ENCODE assay signal across 8 cellular contexts in the genomic region with DNA sequence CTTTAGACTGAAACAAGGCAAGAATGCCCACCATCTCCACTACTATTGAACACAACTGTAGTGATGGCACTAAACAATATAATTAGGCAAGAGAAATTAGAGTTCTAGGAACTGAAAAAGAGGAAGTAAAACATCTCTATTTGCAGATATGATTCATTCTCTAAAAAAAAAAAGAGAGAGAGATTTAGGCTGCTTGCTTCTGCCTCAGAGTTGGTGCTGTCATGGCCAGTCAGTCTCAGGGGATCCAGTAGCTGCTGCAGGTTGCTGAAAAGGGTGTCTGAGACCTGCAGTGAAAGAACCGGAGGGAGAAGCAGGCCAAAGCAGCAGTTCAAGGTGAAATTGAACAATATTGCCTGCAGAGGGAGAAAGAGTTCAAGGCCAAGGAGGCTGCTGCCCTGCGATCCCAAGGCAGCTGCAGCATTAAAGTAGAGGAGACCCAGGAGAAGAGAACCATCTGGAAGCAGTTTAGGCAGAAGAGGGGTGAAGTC.
DNase-seq lines count a peak whose midpoint lies in the region; ATAC-seq and TF ChIP-seq lines count a peak whose summit lies in the region.

No MANE protein-coding gene starts in this region.

- H3T11ph ChIP-seq in H9 (ENCODE audit: low read length) = no peak overlapping the region

- no peak overlapping the region for H3K56ac ChIP-seq in H9 (ENCODE audit: insufficient read length, low read depth, low read length)

- H3K79me2 ChIP-seq in H9 (ENCODE audit: insufficient read depth, low read length) (no peaks in the 10 kb centered on the region), smooth muscle cell (ENCODE audit: low read depth) (no peaks in the 10 kb centered on the region)

- H4K91ac ChIP-seq in H9 (ENCODE audit: insufficient read length, low read depth, low read length) = no peak overlapping the region

- H2BK5ac ChIP-seq in H9 (ENCODE audit: insufficient read length, low read length) = no peak overlapping the region

- H2AK5ac ChIP-seq in H9 (ENCODE audit: insufficient read length, low read length) = no peak overlapping the region

- H2BK20ac ChIP-seq in H9 (ENCODE audit: low read depth, low read length, poor library complexity, severe bottlenecking) = no peak overlapping the region

- TF ChIP-seq CTCF in H9 (conservative IDR thresholded peaks at IDR 0.05) = peak; percentile 62
- peak; percentile 28; the same call in 1 of the 2 replicates for TF ChIP-seq CTCF in LNCAP (IDR thresholded peaks at IDR 0.05)
- TF ChIP-seq CTCF in smooth muscle cell (IDR thresholded peaks at IDR 0.05; ENCODE audit: borderline replicate concordance, insufficient read depth, poor library complexity, severe bottlenecking) = no peak
- TF ChIP-seq CTCF in CD8-positive, alpha-beta T cell (IDR thresholded peaks at IDR 0.05) = no peak

- no peak overlapping the region for H2BK120ac ChIP-seq in H9 (ENCODE audit: low read depth, low read length, poor library complexity, severe bottlenecking)

- H4K20me1 ChIP-seq in H9 (ENCODE audit: control insufficient read depth, insufficient read depth, insufficient read length) (no peaks in the 10 kb centered on the region), smooth muscle cell (ENCODE audit: low read depth) (peaks cover 7% of the 10 kb centered on the region)

- peaks cover 29% of the 10 kb centered on the region for H3K36me3 ChIP-seq in smooth muscle cell (ENCODE audit: low read depth)
- H3K36me3 ChIP-seq in CD8-positive, alpha-beta T cell (ENCODE audit: insufficient read depth, low read length) = no peaks in the 10 kb centered on the region

- H4K8ac ChIP-seq in H9 (replicated peaks; ENCODE audit: insufficient read length, low read depth, low read length) = no peak overlapping the region

- H3F3A ChIP-seq in smooth muscle cell (ENCODE audit: low read depth) = no peaks in the 10 kb centered on the region

- ATAC-seq in GM18502 (IDR thresholded peaks at IDR 0.05; ENCODE audit: poor library complexity, unreplicated experiment) = peak; percentile 99
- ATAC-seq in CD8-positive, alpha-beta T cell = no peak

- DNase-seq in H9 = peak; percentile 52
- no peak for DNase-seq in smooth muscle cell (lab: John Stamatoyannopoulos, UW; ENCODE audit: unreplicated experiment)
- DNase-seq in CD8-positive, alpha-beta T cell = no peak
- no peak for DNase-seq in NCI-H748 treated with DMSO at 0.1 percent for 48 hours (lab: John Stamatoyannopoulos, UW)
- no peak for DNase-seq in cerebellum (ENCODE audit: low spot score)

- no peak overlapping the region for H3K4ac ChIP-seq in H9 (ENCODE audit: low read depth, low read length)

- no peaks in the 10 kb centered on the region for H3K27me3 ChIP-seq in H9 (ENCODE audit: insufficient read depth, low read length)
- H3K27me3 ChIP-seq in smooth muscle cell (ENCODE audit: low read depth) = no peaks in the 10 kb centered on the region
- H3K27me3 ChIP-seq in CD8-positive, alpha-beta T cell (ENCODE audit: insufficient read depth, low read length) = no peaks in the 10 kb centered on the region

- peak overlapping the region in 2 of 3 experiments; percentile 76 to 85; a peak in 3 of 7 replicates for H3K27ac Mint-ChIP-seq in H9
- H3K27ac Mint-ChIP-seq in dendritic cell treated with granulocyte-macrophage colony-stimulating factor and Interleukin-4, amounts not matched to agents 40 ng/mL and 50 ng/mL, for 4 days = peak overlapping the region; percentile 83
- no peak overlapping the region for H3K27ac Mint-ChIP-seq in CD8-positive, alpha-beta T cell

- no peak overlapping the region for H3K18ac ChIP-seq in H9 (ENCODE audit: insufficient read length, low read depth, low read length)

- no peak overlapping the region for H2AFZ ChIP-seq in H9 (ENCODE audit: low read length)
- no peak overlapping the region for H2AFZ ChIP-seq in smooth muscle cell (ENCODE audit: low read depth)

- intact Hi-C loops in dendritic cell treated with granulocyte-macrophage colony-stimulating factor and Interleukin-4, amounts not matched to agents 40 ng/mL and 50 ng/mL, for 4 days (cut with micrococcal nuclease) = loop anchor here (5.0 kb wide), 2 partner anchors 45 to 140 kb away; a partner anchor contains a TSS
- intact Hi-C loops in CD8-positive, alpha-beta T cell (cut with DNase I, micrococcal nuclease) = no loop called here

- H3K79me1 ChIP-seq in H9 (ENCODE audit: insufficient read depth, low read depth, low read length, poor library complexity, severe bottlenecking) = no peaks in the 10 kb centered on the region

- H3K4me3 Mint-ChIP-seq in H9 = no peak overlapping the region
- peak overlapping the region; percentile 66 for H3K4me3 Mint-ChIP-seq in dendritic cell treated with granulocyte-macrophage colony-stimulating factor and Interleukin-4, amounts not matched to agents 40 ng/mL and 50 ng/mL, for 4 days
- H3K4me3 Mint-ChIP-seq in CD8-positive, alpha-beta T cell = no peak overlapping the region

- WGBS in H9 (ENCODE audit: extremely low coverage, insufficient read length, low lambda C conversion rate) = no CpG with 5 or more reads among the region's 2 CpGs
- 78% methylated on average over 2 of the region's 2 CpGs for WGBS in smooth muscle cell (ENCODE audit: low lambda C conversion rate)

- H3K9ac ChIP-seq in H9 (ENCODE audit: extremely low read depth, insufficient read length, low read length) (no peak overlapping the region), smooth muscle cell (ENCODE audit: low read depth) (no peak overlapping the region)

- no peak overlapping the region for H4K5ac ChIP-seq in H9 (ENCODE audit: insufficient read length, low read depth, low read length)

- peaks cover 14 to 16% (median 15%) of the 10 kb centered on the region in 3 experiments; a peak in 6 of 7 replicates for H3K36me3 Mint-ChIP-seq in H9 (ENCODE audit: insufficient read depth in 1 of 3, low read depth in 3 of 3)
- peaks cover 47% of the 10 kb centered on the region for H3K36me3 Mint-ChIP-seq in dendritic cell treated with granulocyte-macrophage colony-stimulating factor and Interleukin-4, amounts not matched to agents 40 ng/mL and 50 ng/mL, for 4 days (ENCODE audit: low read depth)
- H3K36me3 Mint-ChIP-seq in CD8-positive, alpha-beta T cell = peaks cover 60% of the 10 kb centered on the region

- POLR2A ChIA-PET in CD8-positive, alpha-beta T cell (lab: Charles Lee) = no interaction called here

- H3K27ac ChIP-seq in H9 (ENCODE audit: insufficient read length, low read depth, low read length) = no peak overlapping the region
- H3K27ac ChIP-seq in smooth muscle cell (ENCODE audit: low read depth) = no peak overlapping the region
- no peak overlapping the region for H3K27ac ChIP-seq in CD8-positive, alpha-beta T cell (ENCODE audit: low read depth, low read length)

- H3K23me2 ChIP-seq in H9 (ENCODE audit: insufficient read length, low read depth, low read length, poor library complexity, severe bottlenecking) = no peaks in the 10 kb centered on the region

- no peak overlapping the region for H3K14ac ChIP-seq in H9 (ENCODE audit: insufficient read depth, low read length)

- no peak overlapping the region for H3K4me3 ChIP-seq in smooth muscle cell
- no peak overlapping the region for H3K4me3 ChIP-seq in CD8-positive, alpha-beta T cell (ENCODE audit: low read depth, low read length)

- peaks cover 6 to 9% of the 10 kb centered on the region in 2 experiments for H3K4me1 Mint-ChIP-seq in H9
- peaks cover 28% of the 10 kb centered on the region for H3K4me1 Mint-ChIP-seq in dendritic cell treated with granulocyte-macrophage colony-stimulating factor and Interleukin-4, amounts not matched to agents 40 ng/mL and 50 ng/mL, for 4 days (ENCODE audit: low read depth)
- H3K4me1 Mint-ChIP-seq in CD8-positive, alpha-beta T cell (ENCODE audit: low read depth) = peaks cover 2% of the 10 kb centered on the region

- H3K23ac ChIP-seq in H9 (ENCODE audit: insufficient read length, low read depth, low read length) = no peak overlapping the region

- no peak overlapping the region for H2BK12ac ChIP-seq in H9 (ENCODE audit: insufficient read length, low read depth, low read length)

- H2BK15ac ChIP-seq in H9 (ENCODE audit: low read depth, low read length) = no peak overlapping the region

- no peaks in the 10 kb centered on the region for H3K9me3 ChIP-seq in H9 (ENCODE audit: control insufficient read depth, low read depth, low read length)
- H3K9me3 ChIP-seq in smooth muscle cell (replicated peaks; ENCODE audit: low read depth) = peaks cover 15% of the 10 kb centered on the region
- H3K9me3 ChIP-seq in CD8-positive, alpha-beta T cell (ENCODE audit: low read length) = no peaks in the 10 kb centered on the region

- peaks cover 2 to 12% of the 10 kb centered on the region in 2 experiments; a peak in 3 of 5 replicates for H3K9me3 Mint-ChIP-seq in H9
- peaks cover 11% of the 10 kb centered on the region for H3K9me3 Mint-ChIP-seq in dendritic cell treated with granulocyte-macrophage colony-stimulating factor and Interleukin-4, amounts not matched to agents 40 ng/mL and 50 ng/mL, for 4 days
- no peaks in the 10 kb centered on the region for H3K9me3 Mint-ChIP-seq in CD8-positive, alpha-beta T cell

- H3K27me3 Mint-ChIP-seq in H9 (ENCODE audit: low read depth) = no peaks in the 10 kb centered on the region
- no peaks in the 10 kb centered on the region for H3K27me3 Mint-ChIP-seq in dendritic cell treated with granulocyte-macrophage colony-stimulating factor and Interleukin-4, amounts not matched to agents 40 ng/mL and 50 ng/mL, for 4 days
- H3K27me3 Mint-ChIP-seq in CD8-positive, alpha-beta T cell (ENCODE audit: low read depth) = no peaks in the 10 kb centered on the region

- H3K4me1 ChIP-seq in H9 (ENCODE audit: insufficient read depth, low read length) = no peaks in the 10 kb centered on the region
- no peaks in the 10 kb centered on the region for H3K4me1 ChIP-seq in smooth muscle cell (ENCODE audit: low read depth)
- H3K4me1 ChIP-seq in CD8-positive, alpha-beta T cell (ENCODE audit: insufficient read depth, low read length) = no peaks in the 10 kb centered on the region

- H3K4me2 ChIP-seq in H9 (ENCODE audit: insufficient read depth, insufficient read length, low read length) (no peak overlapping the region), smooth muscle cell (no peak overlapping the region)

- CTCF ChIA-PET in CD8-positive, alpha-beta T cell (lab: Charles Lee) = no interaction called here

Comparison
In these comparisons a context has a peak if more than half of its experiments do, and no peak if none do; other contexts are left out.
1. CTCF ChIP-seq: peak in H9 (single experiment) and LNCAP (single experiment); none in smooth muscle cell (single experiment) and CD8-positive, alpha-beta T cell (single experiment).